Comparison of ENCODE assay signal across 20 cellular contexts in the genomic region with DNA sequence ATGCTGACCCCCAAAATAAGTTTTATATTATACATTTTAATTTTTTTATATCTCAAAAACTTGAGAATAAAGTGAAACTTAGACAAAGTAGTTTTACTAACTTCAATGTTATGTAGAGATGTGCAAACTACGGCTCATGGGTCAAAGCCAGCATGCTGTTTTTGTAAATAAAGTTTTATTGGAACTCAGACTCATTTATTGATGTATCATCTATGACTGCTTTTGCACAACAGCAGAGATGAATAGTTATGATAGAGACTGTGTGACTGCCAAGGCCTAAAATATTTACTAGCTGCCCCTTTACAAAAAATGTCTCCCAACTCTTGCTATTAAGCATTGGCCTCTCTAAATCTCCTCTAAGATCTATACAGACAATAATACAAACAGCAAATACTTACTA. TPM values are rescaled to one million over a fixed set of nuclear protein-coding genes. Genes with fewer than 3 reads are reported as not detected.
A peak's percentile ranks its signal among the peaks of the same experiment; 100 is the strongest.
DNase-seq lines count a peak whose midpoint lies in the region; ATAC-seq and TF ChIP-seq lines count a peak whose summit lies in the region.
"Had no signal": no experiment of that assay in that cellular context is flagged by ENCODE, and none has a peak within 500 bp of the region (broad histone marks: within the 10 kb centered on the region; RNA-seq: fewer than 3 reads in every experiment).

No MANE protein-coding gene starts in this region.

- DNase-seq in GM12865 (ENCODE audit: low read depth) (no peak), OCI-LY7 (ENCODE audit: low spot score) (no peak), fibroblast of villous mesenchyme (ENCODE audit: low read depth) (peak; percentile 19), NCI-H128 (lab: John Stamatoyannopoulos, UW; ENCODE audit: unreplicated experiment) (no peak), NCI-H510A treated with DMSO at 0.1 percent for 48 hours (lab: John Stamatoyannopoulos, UW) (no peak)
- DNase-seq in stimulated activated effector memory CD8-positive, alpha-beta T cell treated with anti-CD3 and anti-CD28 coated beads, Interleukin-12 subunit alpha, Interleukin-12 subunit beta, amount 100 ng/mL, for 72 hours (ENCODE audit: low spot score in 2 of 2) = no peak
- DNase-seq: activated CD4-positive, alpha-beta T cell treated with anti-CD3 and anti-CD28 coated beads for 1 hour; activated CD8-positive, alpha-beta memory T cell treated with anti-CD3 and anti-CD28 coated beads for 24 hours; Calu3; cortex of kidney; foreskin keratinocyte; NCI-H1694 treated with DMSO at 0.1 percent for 48 hours; RPMI8226; stimulated activated naive CD4-positive, alpha-beta T cell; T1000 had no signal

- no TSS peak for BruUV-seq in OCI-LY7 (replicated peaks; lab: Mats Ljungman, UMichigan)

- no peak overlapping the region for H3K4me3 Mint-ChIP-seq in stimulated activated effector memory CD8-positive, alpha-beta T cell treated with anti-CD3 and anti-CD28 coated beads, Interleukin-12 subunit alpha, Interleukin-12 subunit beta, amount 100 ng/mL, for 72 hours
- H3K4me3 Mint-ChIP-seq: activated naive CD8-positive, alpha-beta T cell had no signal

- peaks cover 36% of the 10 kb centered on the region for H3K36me3 Mint-ChIP-seq in stimulated activated effector memory CD8-positive, alpha-beta T cell treated with anti-CD3 and anti-CD28 coated beads, Interleukin-12 subunit alpha, Interleukin-12 subunit beta, amount 100 ng/mL, for 72 hours

- no peak overlapping the region for H2AFZ ChIP-seq in OCI-LY7 (ENCODE audit: low read length)

- TF ChIP-seq CTCF in GM12865 (IDR thresholded peaks at IDR 0.05; ENCODE audit: insufficient read depth, low read depth, low read length, missing control alignments) (no peak), OCI-LY7 (conservative IDR thresholded peaks at IDR 0.05; ENCODE audit: low read length) (no peak), fibroblast of villous mesenchyme (IDR thresholded peaks at IDR 0.05; ENCODE audit: insufficient read depth, low read depth, low read length) (no peak)

- H3K4me3 ChIP-seq in GM12865 (ENCODE audit: low read depth, low read length) (peak overlapping the region; percentile 24; the same call in 1 of the 2 replicates), OCI-LY7 (ENCODE audit: low read depth, low read length, poor library complexity, severe bottlenecking) (peak overlapping the region; percentile 55), fibroblast of villous mesenchyme (ENCODE audit: low read depth, low read length) (no peak overlapping the region)
- H3K4me3 ChIP-seq: right atrium auricular region had no signal

- H3K9me2 ChIP-seq in OCI-LY7 (ENCODE audit: insufficient read depth, low read length) = no peaks in the 10 kb centered on the region

- CTCF ChIA-PET in OCI-LY7 (lab: Charles Lee; ENCODE audit: unreplicated experiment) = no interaction called here

- H3K4me1 ChIP-seq in OCI-LY7 (ENCODE audit: insufficient read depth, low read length, poor library complexity, severe bottlenecking) = peaks cover 91% of the 10 kb centered on the region

- peak overlapping the region; percentile 71 for H3K4me2 ChIP-seq in OCI-LY7 (ENCODE audit: low read length)

- intact Hi-C loops in OCI-LY7 (cut with micrococcal nuclease; ENCODE audit: unreplicated experiment) = no loop called here

- peak overlapping the region; percentile 88 for H3K27ac ChIP-seq in OCI-LY7 (ENCODE audit: low read depth, low read length, poor library complexity, severe bottlenecking)
- H3K27ac ChIP-seq: foreskin keratinocyte had no signal

- peaks cover 41% of the 10 kb centered on the region for H4K20me1 ChIP-seq in OCI-LY7 (ENCODE audit: insufficient read depth, low read length)

- peaks cover 88% of the 10 kb centered on the region for H3K36me3 ChIP-seq in OCI-LY7 (ENCODE audit: insufficient read depth, low read length)
- H3K36me3 ChIP-seq: right atrium auricular region had no signal

- ATAC-seq in stimulated activated effector memory CD8-positive, alpha-beta T cell treated with anti-CD3 and anti-CD28 coated beads, Interleukin-12 subunit alpha, Interleukin-12 subunit beta, amount 100 ng/mL, for 72 hours = no peak
- no peak for ATAC-seq in HG02763 (IDR thresholded peaks at IDR 0.05; ENCODE audit: unreplicated experiment)
- ATAC-seq: foreskin keratinocyte, HCT116 had no signal

- no peaks in the 10 kb centered on the region for H3K9me3 Mint-ChIP-seq in stimulated activated effector memory CD8-positive, alpha-beta T cell treated with anti-CD3 and anti-CD28 coated beads, Interleukin-12 subunit alpha, Interleukin-12 subunit beta, amount 100 ng/mL, for 72 hours
- H3K9me3 Mint-ChIP-seq: brain had no signal

- H3K4me1 Mint-ChIP-seq in stimulated activated effector memory CD8-positive, alpha-beta T cell treated with anti-CD3 and anti-CD28 coated beads, Interleukin-12 subunit alpha, Interleukin-12 subunit beta, amount 100 ng/mL, for 72 hours = peaks cover 73% of the 10 kb centered on the region

- H3K79me2 ChIP-seq in OCI-LY7 (ENCODE audit: insufficient read depth, low read depth, low read length) = peaks cover 97% of the 10 kb centered on the region

- peak overlapping the region; percentile 53 for H3K27ac Mint-ChIP-seq in stimulated activated effector memory CD8-positive, alpha-beta T cell treated with anti-CD3 and anti-CD28 coated beads, Interleukin-12 subunit alpha, Interleukin-12 subunit beta, amount 100 ng/mL, for 72 hours
- H3K27ac Mint-ChIP-seq: activated naive CD8-positive, alpha-beta T cell; brain had no signal

- H3K9me3 ChIP-seq in OCI-LY7 (ENCODE audit: low read length) = peaks cover 11% of the 10 kb centered on the region; the same call in 1 of the 2 replicates
- H3K9me3 ChIP-seq: right atrium auricular region had no signal

- POLR2A ChIA-PET in OCI-LY7 (lab: Charles Lee) = interaction anchor here (1.0 to 1.3 kb wide), 2 partner anchors 10 to 17 kb away, joined by 3 to 4 read pairs; no protein-coding TSS in a partner anchor

RNA-seq across cellular contexts. Expression of gene MTPN, which starts 12.4 kb away (rescaled TPM):
- 83.9 and 91.3 TPM in 2 replicates for total RNA-seq in OCI-LY7 (2014; rRNA removed; shearing (Covaris generic))
- total RNA-seq in OCI-LY7 (2022) (281 and 346 TPM in 2 replicates), fibroblast of villous mesenchyme (138 and 158 TPM in 2 replicates)
